ENCODE assay signal across 1 cellular context in the genomic region with DNA sequence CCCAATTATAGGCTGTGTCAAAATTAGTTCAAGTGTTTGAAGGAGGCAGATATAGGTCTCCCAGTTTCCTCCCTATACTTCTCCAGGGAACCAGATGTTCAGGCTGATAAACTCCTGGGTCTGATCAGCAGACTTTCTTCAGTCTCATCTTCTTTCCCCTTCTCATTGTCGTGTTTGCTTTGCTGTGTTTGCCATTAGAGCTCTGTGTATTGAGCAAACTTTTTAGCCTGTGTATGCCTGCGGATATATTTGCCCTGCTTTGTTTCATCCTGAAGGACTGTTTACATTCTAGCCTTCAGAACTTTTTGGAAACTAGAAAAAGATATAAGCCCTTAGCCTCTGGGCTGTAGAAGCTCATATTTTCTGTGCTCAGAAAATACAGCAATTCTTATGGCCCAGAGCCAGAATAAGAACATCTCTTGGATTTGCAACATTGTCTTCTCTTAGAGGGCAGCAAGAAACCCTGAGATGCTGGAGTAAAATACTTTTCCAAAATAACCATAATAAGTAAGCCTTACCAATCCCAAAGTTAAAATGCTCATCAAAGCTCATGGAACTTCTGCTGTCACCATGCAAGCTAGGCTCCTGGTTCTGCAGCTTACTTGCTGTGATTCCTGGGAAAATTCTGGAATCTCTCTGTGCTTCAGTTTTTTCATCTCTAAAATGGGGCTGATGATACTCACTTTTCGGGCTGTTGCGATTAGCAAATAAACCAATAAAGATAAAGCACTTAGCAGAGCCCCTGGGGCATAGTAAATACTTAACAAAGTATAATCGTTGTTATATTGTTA.
A peak's percentile ranks its signal among the peaks of the same experiment; 100 is the strongest.
TF ChIP-seq lines count a peak whose summit lies in the region.

No MANE protein-coding gene starts in this region.

TF ChIP-seq in HepG2, 621 proteins besides CTCF, POLR2A, EP300 and RAD21 (continued from another document and continues in another):
- TF ChIP-seq, protein P1, sequence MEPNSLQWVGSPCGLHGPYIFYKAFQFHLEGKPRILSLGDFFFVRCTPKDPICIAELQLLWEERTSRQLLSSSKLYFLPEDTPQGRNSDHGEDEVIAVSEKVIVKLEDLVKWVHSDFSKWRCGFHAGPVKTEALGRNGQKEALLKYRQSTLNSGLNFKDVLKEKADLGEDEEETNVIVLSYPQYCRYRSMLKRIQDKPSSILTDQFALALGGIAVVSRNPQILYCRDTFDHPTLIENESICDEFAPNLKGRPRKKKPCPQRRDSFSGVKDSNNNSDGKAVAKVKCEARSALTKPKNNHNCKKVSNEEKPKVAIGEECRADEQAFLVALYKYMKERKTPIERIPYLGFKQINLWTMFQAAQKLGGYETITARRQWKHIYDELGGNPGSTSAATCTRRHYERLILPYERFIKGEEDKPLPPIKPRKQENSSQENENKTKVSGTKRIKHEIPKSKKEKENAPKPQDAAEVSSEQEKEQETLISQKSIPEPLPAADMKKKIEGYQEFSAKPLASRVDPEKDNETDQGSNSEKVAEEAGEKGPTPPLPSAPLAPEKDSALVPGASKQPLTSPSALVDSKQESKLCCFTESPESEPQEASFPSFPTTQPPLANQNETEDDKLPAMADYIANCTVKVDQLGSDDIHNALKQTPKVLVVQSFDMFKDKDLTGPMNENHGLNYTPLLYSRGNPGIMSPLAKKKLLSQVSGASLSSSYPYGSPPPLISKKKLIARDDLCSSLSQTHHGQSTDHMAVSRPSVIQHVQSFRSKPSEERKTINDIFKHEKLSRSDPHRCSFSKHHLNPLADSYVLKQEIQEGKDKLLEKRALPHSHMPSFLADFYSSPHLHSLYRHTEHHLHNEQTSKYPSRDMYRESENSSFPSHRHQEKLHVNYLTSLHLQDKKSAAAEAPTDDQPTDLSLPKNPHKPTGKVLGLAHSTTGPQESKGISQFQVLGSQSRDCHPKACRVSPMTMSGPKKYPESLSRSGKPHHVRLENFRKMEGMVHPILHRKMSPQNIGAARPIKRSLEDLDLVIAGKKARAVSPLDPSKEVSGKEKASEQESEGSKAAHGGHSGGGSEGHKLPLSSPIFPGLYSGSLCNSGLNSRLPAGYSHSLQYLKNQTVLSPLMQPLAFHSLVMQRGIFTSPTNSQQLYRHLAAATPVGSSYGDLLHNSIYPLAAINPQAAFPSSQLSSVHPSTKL (CRISPR knock-in tag; IDR thresholded peaks at IDR 0.05) = peak; percentile 93
- TF ChIP-seq TRIM24 (CRISPR knock-in tag; IDR thresholded peaks at IDR 0.05) (no peak), SUZ12 (IDR thresholded peaks at IDR 0.05; ENCODE audit: low read depth, low read length) (no peak), ELF1 (CRISPR knock-in tag; IDR thresholded peaks at IDR 0.05) (no peak), KDM4B (CRISPR knock-in tag; IDR thresholded peaks at IDR 0.05) (no peak), HDAC1 (CRISPR knock-in tag; IDR thresholded peaks at IDR 0.05) (peak; percentile 61; the same call in 1 of the 2 replicates), MED13 (CRISPR knock-in tag; IDR thresholded peaks at IDR 0.05) (no peak), ZNF12 (CRISPR knock-in tag; IDR thresholded peaks at IDR 0.05) (peak; percentile 44; the same call in 1 of the 2 replicates), FOXP1 (IDR thresholded peaks at IDR 0.05) (no peak), FOXP1 (CRISPR knock-in tag; IDR thresholded peaks at IDR 0.05) (peak; percentile 84), MTF2 (CRISPR knock-in tag; IDR thresholded peaks at IDR 0.05; ENCODE audit: borderline replicate concordance) (no peak), HMG20B (CRISPR knock-in tag; conservative IDR thresholded peaks at IDR 0.05) (peak; percentile 97), IKZF1 (IDR thresholded peaks at IDR 0.05) (no peak), ELF3 (CRISPR knock-in tag; IDR thresholded peaks at IDR 0.05) (0 out of 2 replicates have a peak, but pooled peaks have one; percentile 15), ZNF337 (CRISPR knock-in tag; IDR thresholded peaks at IDR 0.05; ENCODE audit: borderline replicate concordance, low read depth) (no peak), SIX1 (CRISPR knock-in tag; IDR thresholded peaks at IDR 0.05; ENCODE audit: borderline replicate concordance) (peak; percentile 75; the same call in 1 of the 2 replicates), REXO4 (CRISPR knock-in tag; IDR thresholded peaks at IDR 0.05; ENCODE audit: borderline replicate concordance) (no peak), IRF2 (CRISPR knock-in tag; IDR thresholded peaks at IDR 0.05) (0 out of 2 replicates have a peak, but pooled peaks have one; percentile 20), ZNF549 (CRISPR knock-in tag; IDR thresholded peaks at IDR 0.05) (no peak)
- TF ChIP-seq, protein P2, sequence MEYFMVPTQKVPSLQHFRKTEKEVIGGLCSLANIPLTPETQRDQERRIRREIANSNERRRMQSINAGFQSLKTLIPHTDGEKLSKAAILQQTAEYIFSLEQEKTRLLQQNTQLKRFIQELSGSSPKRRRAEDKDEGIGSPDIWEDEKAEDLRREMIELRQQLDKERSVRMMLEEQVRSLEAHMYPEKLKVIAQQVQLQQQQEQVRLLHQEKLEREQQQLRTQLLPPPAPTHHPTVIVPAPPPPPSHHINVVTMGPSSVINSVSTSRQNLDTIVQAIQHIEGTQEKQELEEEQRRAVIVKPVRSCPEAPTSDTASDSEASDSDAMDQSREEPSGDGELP (IDR thresholded peaks at IDR 0.05; ENCODE audit: borderline replicate concordance, low read depth) = peak; percentile 29; the same call in 1 of the 2 replicates
- TF ChIP-seq, protein P3, sequence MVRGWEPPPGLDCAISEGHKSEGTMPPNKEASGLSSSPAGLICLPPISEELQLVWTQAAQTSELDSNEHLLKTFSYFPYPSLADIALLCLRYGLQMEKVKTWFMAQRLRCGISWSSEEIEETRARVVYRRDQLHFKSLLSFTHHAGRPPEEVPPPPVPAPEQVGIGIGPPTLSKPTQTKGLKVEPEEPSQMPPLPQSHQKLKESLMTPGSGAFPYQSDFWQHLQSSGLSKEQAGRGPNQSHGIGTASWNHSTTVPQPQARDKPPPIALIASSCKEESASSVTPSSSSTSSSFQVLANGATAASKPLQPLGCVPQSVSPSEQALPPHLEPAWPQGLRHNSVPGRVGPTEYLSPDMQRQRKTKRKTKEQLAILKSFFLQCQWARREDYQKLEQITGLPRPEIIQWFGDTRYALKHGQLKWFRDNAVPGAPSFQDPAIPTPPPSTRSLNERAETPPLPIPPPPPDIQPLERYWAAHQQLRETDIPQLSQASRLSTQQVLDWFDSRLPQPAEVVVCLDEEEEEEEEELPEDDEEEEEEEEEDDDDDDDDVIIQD (CRISPR knock-in tag; IDR thresholded peaks at IDR 0.05; ENCODE audit: low read depth) = 0 out of 2 replicates have a peak, but pooled peaks have one; percentile 24
- TF ChIP-seq, protein P4, sequence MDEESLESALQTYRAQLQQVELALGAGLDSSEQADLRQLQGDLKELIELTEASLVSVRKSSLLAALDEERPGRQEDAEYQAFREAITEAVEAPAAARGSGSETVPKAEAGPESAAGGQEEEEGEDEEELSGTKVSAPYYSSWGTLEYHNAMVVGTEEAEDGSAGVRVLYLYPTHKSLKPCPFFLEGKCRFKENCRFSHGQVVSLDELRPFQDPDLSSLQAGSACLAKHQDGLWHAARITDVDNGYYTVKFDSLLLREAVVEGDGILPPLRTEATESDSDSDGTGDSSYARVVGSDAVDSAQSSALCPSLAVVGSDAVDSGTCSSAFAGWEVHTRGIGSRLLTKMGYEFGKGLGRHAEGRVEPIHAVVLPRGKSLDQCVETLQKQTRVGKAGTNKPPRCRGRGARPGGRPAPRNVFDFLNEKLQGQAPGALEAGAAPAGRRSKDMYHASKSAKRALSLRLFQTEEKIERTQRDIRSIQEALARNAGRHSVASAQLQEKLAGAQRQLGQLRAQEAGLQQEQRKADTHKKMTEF (CRISPR knock-in tag; IDR thresholded peaks at IDR 0.05) = peak; percentile 68; the same call in 1 of the 2 replicates
- TF ChIP-seq, protein P5, sequence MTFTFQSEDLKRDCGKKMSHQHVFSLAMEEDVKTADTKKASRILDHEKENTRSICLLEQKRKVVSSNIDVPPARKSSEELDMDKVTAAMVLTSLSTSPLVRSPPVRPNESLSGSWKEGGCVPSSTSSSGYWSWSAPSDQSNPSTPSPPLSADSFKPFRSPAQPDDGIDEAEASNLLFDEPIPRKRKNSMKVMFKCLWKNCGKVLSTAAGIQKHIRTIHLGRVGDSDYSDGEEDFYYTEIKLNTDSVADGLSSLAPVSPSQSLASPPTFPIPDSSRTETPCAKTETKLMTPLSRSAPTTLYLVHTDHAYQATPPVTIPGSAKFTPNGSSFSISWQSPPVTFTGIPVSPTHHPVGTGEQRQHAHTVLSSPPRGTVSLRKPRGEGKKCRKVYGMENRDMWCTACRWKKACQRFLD (CRISPR knock-in tag; IDR thresholded peaks at IDR 0.05; ENCODE audit: borderline replicate concordance) = no peak
- TF ChIP-seq, protein P6, sequence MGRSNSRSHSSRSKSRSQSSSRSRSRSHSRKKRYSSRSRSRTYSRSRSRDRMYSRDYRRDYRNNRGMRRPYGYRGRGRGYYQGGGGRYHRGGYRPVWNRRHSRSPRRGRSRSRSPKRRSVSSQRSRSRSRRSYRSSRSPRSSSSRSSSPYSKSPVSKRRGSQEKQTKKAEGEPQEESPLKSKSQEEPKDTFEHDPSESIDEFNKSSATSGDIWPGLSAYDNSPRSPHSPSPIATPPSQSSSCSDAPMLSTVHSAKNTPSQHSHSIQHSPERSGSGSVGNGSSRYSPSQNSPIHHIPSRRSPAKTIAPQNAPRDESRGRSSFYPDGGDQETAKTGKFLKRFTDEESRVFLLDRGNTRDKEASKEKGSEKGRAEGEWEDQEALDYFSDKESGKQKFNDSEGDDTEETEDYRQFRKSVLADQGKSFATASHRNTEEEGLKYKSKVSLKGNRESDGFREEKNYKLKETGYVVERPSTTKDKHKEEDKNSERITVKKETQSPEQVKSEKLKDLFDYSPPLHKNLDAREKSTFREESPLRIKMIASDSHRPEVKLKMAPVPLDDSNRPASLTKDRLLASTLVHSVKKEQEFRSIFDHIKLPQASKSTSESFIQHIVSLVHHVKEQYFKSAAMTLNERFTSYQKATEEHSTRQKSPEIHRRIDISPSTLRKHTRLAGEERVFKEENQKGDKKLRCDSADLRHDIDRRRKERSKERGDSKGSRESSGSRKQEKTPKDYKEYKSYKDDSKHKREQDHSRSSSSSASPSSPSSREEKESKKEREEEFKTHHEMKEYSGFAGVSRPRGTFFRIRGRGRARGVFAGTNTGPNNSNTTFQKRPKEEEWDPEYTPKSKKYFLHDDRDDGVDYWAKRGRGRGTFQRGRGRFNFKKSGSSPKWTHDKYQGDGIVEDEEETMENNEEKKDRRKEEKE (IDR thresholded peaks at IDR 0.05) = no peak
- TF ChIP-seq, protein P7, sequence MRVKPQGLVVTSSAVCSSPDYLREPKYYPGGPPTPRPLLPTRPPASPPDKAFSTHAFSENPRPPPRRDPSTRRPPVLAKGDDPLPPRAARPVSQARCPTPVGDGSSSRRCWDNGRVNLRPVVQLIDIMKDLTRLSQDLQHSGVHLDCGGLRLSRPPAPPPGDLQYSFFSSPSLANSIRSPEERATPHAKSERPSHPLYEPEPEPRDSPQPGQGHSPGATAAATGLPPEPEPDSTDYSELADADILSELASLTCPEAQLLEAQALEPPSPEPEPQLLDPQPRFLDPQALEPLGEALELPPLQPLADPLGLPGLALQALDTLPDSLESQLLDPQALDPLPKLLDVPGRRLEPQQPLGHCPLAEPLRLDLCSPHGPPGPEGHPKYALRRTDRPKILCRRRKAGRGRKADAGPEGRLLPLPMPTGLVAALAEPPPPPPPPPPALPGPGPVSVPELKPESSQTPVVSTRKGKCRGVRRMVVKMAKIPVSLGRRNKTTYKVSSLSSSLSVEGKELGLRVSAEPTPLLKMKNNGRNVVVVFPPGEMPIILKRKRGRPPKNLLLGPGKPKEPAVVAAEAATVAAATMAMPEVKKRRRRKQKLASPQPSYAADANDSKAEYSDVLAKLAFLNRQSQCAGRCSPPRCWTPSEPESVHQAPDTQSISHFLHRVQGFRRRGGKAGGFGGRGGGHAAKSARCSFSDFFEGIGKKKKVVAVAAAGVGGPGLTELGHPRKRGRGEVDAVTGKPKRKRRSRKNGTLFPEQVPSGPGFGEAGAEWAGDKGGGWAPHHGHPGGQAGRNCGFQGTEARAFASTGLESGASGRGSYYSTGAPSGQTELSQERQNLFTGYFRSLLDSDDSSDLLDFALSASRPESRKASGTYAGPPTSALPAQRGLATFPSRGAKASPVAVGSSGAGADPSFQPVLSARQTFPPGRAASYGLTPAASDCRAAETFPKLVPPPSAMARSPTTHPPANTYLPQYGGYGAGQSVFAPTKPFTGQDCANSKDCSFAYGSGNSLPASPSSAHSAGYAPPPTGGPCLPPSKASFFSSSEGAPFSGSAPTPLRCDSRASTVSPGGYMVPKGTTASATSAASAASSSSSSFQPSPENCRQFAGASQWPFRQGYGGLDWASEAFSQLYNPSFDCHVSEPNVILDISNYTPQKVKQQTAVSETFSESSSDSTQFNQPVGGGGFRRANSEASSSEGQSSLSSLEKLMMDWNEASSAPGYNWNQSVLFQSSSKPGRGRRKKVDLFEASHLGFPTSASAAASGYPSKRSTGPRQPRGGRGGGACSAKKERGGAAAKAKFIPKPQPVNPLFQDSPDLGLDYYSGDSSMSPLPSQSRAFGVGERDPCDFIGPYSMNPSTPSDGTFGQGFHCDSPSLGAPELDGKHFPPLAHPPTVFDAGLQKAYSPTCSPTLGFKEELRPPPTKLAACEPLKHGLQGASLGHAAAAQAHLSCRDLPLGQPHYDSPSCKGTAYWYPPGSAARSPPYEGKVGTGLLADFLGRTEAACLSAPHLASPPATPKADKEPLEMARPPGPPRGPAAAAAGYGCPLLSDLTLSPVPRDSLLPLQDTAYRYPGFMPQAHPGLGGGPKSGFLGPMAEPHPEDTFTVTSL (CRISPR knock-in tag; IDR thresholded peaks at IDR 0.05; ENCODE audit: borderline replicate concordance) = peak; percentile 78; the same call in 1 of the 2 replicates
- TF ChIP-seq, protein P8, sequence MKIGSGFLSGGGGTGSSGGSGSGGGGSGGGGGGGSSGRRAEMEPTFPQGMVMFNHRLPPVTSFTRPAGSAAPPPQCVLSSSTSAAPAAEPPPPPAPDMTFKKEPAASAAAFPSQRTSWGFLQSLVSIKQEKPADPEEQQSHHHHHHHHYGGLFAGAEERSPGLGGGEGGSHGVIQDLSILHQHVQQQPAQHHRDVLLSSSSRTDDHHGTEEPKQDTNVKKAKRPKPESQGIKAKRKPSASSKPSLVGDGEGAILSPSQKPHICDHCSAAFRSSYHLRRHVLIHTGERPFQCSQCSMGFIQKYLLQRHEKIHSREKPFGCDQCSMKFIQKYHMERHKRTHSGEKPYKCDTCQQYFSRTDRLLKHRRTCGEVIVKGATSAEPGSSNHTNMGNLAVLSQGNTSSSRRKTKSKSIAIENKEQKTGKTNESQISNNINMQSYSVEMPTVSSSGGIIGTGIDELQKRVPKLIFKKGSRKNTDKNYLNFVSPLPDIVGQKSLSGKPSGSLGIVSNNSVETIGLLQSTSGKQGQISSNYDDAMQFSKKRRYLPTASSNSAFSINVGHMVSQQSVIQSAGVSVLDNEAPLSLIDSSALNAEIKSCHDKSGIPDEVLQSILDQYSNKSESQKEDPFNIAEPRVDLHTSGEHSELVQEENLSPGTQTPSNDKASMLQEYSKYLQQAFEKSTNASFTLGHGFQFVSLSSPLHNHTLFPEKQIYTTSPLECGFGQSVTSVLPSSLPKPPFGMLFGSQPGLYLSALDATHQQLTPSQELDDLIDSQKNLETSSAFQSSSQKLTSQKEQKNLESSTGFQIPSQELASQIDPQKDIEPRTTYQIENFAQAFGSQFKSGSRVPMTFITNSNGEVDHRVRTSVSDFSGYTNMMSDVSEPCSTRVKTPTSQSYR (CRISPR knock-in tag; IDR thresholded peaks at IDR 0.05; ENCODE audit: borderline replicate concordance) = 0 out of 2 replicates have a peak, but pooled peaks have one; percentile 16
